ENCODE assay signal across 9 cellular contexts in the genomic region with DNA sequence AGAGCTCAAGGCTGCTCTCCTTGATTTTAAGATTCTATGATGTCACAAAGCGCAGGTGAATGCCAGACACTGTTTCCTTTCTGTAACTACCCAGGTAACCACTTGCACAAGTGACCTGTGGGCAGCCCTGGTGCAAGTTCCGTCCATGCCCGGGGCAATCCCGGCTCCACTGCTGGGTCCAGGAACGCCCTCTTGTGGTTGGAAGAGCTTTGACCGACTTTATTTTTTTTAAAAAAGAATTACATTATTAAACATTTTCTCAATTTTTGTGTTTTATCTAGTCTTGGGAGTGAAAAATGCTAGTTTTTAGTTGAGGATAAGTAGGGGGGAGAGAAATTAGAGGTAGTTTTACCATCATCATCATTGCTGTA.
A peak's percentile ranks its signal among the peaks of the same experiment; 100 is the strongest.
DNase-seq lines count a peak whose midpoint lies in the region; ATAC-seq and TF ChIP-seq lines count a peak whose summit lies in the region.
"Had no signal": no experiment of that assay in that cellular context is flagged by ENCODE, and none has a peak within 500 bp of the region (broad histone marks: within the 10 kb centered on the region; RNA-seq: fewer than 3 reads in every experiment).

No MANE protein-coding gene starts in this region.

- TF ChIP-seq CTCF in endothelial cell (IDR thresholded peaks at IDR 0.05; ENCODE audit: unreplicated experiment) (peak; percentile 78), nephron progenitor cell (IDR thresholded peaks at IDR 0.05) (peak; percentile 40)

- DNase-seq in D341Med (ENCODE audit: low spot score) (peak; percentile 38), NCI-H2029 (lab: John Stamatoyannopoulos, UW) (peak; percentile 36), endothelial cell (ENCODE audit: low spot score) (peak; percentile 33), nephron progenitor cell (peak; percentile 9), NCI-H1694 treated with DMSO at 0.1 percent for 48 hours (lab: John Stamatoyannopoulos, UW) (no peak), NCI-H1105 (lab: John Stamatoyannopoulos, UW) (no peak)
- DNase-seq in T-helper 2 cell treated with Interferon-gamma antibody and Interleukin-4, amounts not matched to agents 5 μg/mL and 100 μg/mL, for 36 hours (ENCODE audit: low spot score) = no peak
- DNase-seq: colonic mucosa had no signal

- H3K9me3 Mint-ChIP-seq in endothelial cell (ENCODE audit: unreplicated experiment) (no peaks in the 10 kb centered on the region), nephron progenitor cell (no peaks in the 10 kb centered on the region)
- H3K9me3 Mint-ChIP-seq in T-helper 2 cell treated with Interferon-gamma antibody and Interleukin-4, amounts not matched to agents 5 μg/mL and 100 μg/mL, for 36 hours = no peaks in the 10 kb centered on the region

- H3K36me3 Mint-ChIP-seq in endothelial cell (ENCODE audit: low read depth, unreplicated experiment) (no peaks in the 10 kb centered on the region), nephron progenitor cell (ENCODE audit: low read depth) (no peaks in the 10 kb centered on the region)
- H3K36me3 Mint-ChIP-seq in T-helper 2 cell treated with Interferon-gamma antibody and Interleukin-4, amounts not matched to agents 5 μg/mL and 100 μg/mL, for 36 hours (ENCODE audit: low read depth) = no peaks in the 10 kb centered on the region

- H3K4me1 Mint-ChIP-seq in endothelial cell (ENCODE audit: unreplicated experiment) (no peaks in the 10 kb centered on the region), nephron progenitor cell (peaks cover 14% of the 10 kb centered on the region)
- H3K4me1 Mint-ChIP-seq in T-helper 2 cell treated with Interferon-gamma antibody and Interleukin-4, amounts not matched to agents 5 μg/mL and 100 μg/mL, for 36 hours (ENCODE audit: low read depth) = no peaks in the 10 kb centered on the region

- no peak for ATAC-seq in GM18907 (IDR thresholded peaks at IDR 0.05; ENCODE audit: unreplicated experiment)

- H3K27me3 Mint-ChIP-seq in endothelial cell (ENCODE audit: unreplicated experiment) (peaks cover 1% of the 10 kb centered on the region), nephron progenitor cell (ENCODE audit: low read depth, poor library complexity) (peaks cover 11% of the 10 kb centered on the region)
- H3K27me3 Mint-ChIP-seq in T-helper 2 cell treated with Interferon-gamma antibody and Interleukin-4, amounts not matched to agents 5 μg/mL and 100 μg/mL, for 36 hours (ENCODE audit: low read depth) = no peaks in the 10 kb centered on the region

- H3K4me3 Mint-ChIP-seq in endothelial cell (ENCODE audit: unreplicated experiment) (no peak overlapping the region), nephron progenitor cell (no peak overlapping the region)
- no peak overlapping the region for H3K4me3 Mint-ChIP-seq in T-helper 2 cell treated with Interferon-gamma antibody and Interleukin-4, amounts not matched to agents 5 μg/mL and 100 μg/mL, for 36 hours

- H3K27ac Mint-ChIP-seq in endothelial cell (ENCODE audit: unreplicated experiment) (no peak overlapping the region), nephron progenitor cell (no peak overlapping the region)
- H3K27ac Mint-ChIP-seq in T-helper 2 cell treated with Interferon-gamma antibody and Interleukin-4, amounts not matched to agents 5 μg/mL and 100 μg/mL, for 36 hours = no peak overlapping the region

Comparison
In these comparisons a context has a peak if more than half of its experiments do, and no peak if none do; other contexts are left out.
1. DNase-seq: peak in D341Med (single experiment), NCI-H2029 (single experiment), endothelial cell (single experiment) and nephron progenitor cell (single experiment); none in NCI-H1694 treated with DMSO at 0.1 percent for 48 hours (single experiment), NCI-H1105 (single experiment) and T-helper 2 cell treated with Interferon-gamma antibody and Interleukin-4, amounts not matched to agents 5 μg/mL and 100 μg/mL, for 36 hours (single experiment).